Comparison of ENCODE assay signal across 8 cellular contexts in the genomic region with DNA sequence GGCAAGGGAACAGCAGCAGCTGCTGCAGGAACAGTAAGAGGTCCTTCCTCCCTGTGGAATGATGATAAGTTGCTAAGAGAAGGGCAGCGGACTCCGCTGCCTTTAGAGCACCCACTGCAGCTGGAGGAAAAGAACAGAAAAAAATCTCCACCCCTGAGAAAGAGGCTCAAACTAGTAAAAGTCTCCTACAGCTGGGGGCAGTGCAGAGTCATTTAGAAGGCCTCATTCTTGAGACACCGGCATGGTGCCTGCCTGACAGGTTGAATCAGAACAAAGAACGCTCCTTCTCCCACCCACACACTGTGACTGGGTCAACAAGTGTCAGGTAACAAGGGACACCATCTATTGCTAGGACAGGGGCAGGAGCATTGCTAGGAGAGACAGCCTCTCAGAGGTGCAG.
DNase-seq lines count a peak whose midpoint lies in the region; ATAC-seq and TF ChIP-seq lines count a peak whose summit lies in the region.

No MANE protein-coding gene starts in this region.

- H3K4me3 ChIP-seq in GM06990 (replicated peaks; ENCODE audit: low read depth, low read length) (no peak overlapping the region), HUES48 (ENCODE audit: low read depth, low read length) (no peak overlapping the region), ovary (no peak overlapping the region), spleen (no peak overlapping the region)

- H3K4me1 Mint-ChIP-seq in activated T-helper 17 cell treated with anti-CD3 and anti-CD28 coated beads, Interleukin-2, amount 50 U/mL, for 72 hours = no peaks in the 10 kb centered on the region
- H3K4me1 Mint-ChIP-seq in nephron progenitor cell = peaks cover 31% of the 10 kb centered on the region

- H3K9ac ChIP-seq in HUES48 (ENCODE audit: low read depth, low read length) = no peak overlapping the region

- H3K27ac ChIP-seq in HUES48 (ENCODE audit: low read depth, low read length) (peak overlapping the region; percentile 43), ovary (no peak overlapping the region), spleen (no peak overlapping the region)

- H3K36me3 Mint-ChIP-seq in activated T-helper 17 cell treated with anti-CD3 and anti-CD28 coated beads, Interleukin-2, amount 50 U/mL, for 72 hours (ENCODE audit: low read depth) = no peaks in the 10 kb centered on the region
- H3K36me3 Mint-ChIP-seq in nephron progenitor cell (ENCODE audit: low read depth) = no peaks in the 10 kb centered on the region

- H3K9me3 Mint-ChIP-seq in activated T-helper 17 cell treated with anti-CD3 and anti-CD28 coated beads, Interleukin-2, amount 50 U/mL, for 72 hours = no peaks in the 10 kb centered on the region
- H3K9me3 Mint-ChIP-seq in nephron progenitor cell = no peaks in the 10 kb centered on the region

- TF ChIP-seq EP300 in ovary (IDR thresholded peaks at IDR 0.05) = no peak

- whole genome bisulfite sequencing in ovary, 3 donors = 39 to 51% (median 44%) methylated on average over 4 of the region's 4 CpGs
- WGBS in spleen, 5 donors = 42 to 64% (median 48%) methylated on average over 4 of the region's 4 CpGs

- peak; percentile 53 for TF ChIP-seq CTCF in GM06990 (IDR thresholded peaks at IDR 0.05; ENCODE audit: insufficient read depth, low read length, poor library complexity, severe bottlenecking)
- TF ChIP-seq CTCF in nephron progenitor cell (IDR thresholded peaks at IDR 0.05) = peak; percentile 38
- TF ChIP-seq CTCF in ovary (IDR thresholded peaks at IDR 0.05) = no peak
- TF ChIP-seq CTCF in spleen (IDR thresholded peaks at IDR 0.05 in 8 of 11, conservative IDR thresholded peaks at IDR 0.05 in 3 of 11) = peak in 2 of 11 experiments; percentile 8 to 10

- H3K27me3 Mint-ChIP-seq in activated T-helper 17 cell treated with anti-CD3 and anti-CD28 coated beads, Interleukin-2, amount 50 U/mL, for 72 hours = peaks cover 14% of the 10 kb centered on the region
- H3K27me3 Mint-ChIP-seq in nephron progenitor cell (ENCODE audit: low read depth, poor library complexity) = peaks cover 10% of the 10 kb centered on the region

- H3K9me3 ChIP-seq in HUES48 (ENCODE audit: control insufficient read depth, insufficient read depth, low read length) (no peaks in the 10 kb centered on the region), ovary (no peaks in the 10 kb centered on the region), spleen (no peaks in the 10 kb centered on the region)

- H3K36me3 ChIP-seq in GM06990 (ENCODE audit: control insufficient read depth, insufficient read depth, low read length) (no peaks in the 10 kb centered on the region), HUES48 (ENCODE audit: control insufficient read depth, insufficient read depth, low read length) (no peaks in the 10 kb centered on the region), ovary (no peaks in the 10 kb centered on the region), spleen (no peaks in the 10 kb centered on the region)

- H3K27me3 ChIP-seq in GM06990 (replicated peaks; ENCODE audit: control insufficient read depth, insufficient read depth, low read length) (peaks cover 2% of the 10 kb centered on the region; the same call in 1 of the 2 replicates), HUES48 (ENCODE audit: control insufficient read depth, insufficient read depth, low read length) (no peaks in the 10 kb centered on the region), ovary (no peaks in the 10 kb centered on the region), spleen (replicated peaks in 1 of 7) (peaks cover 0 to 6% (median 0%) of the 10 kb centered on the region in 7 donors)

- peaks cover 15% of the 10 kb centered on the region for H3K4me1 ChIP-seq in HUES48 (ENCODE audit: control insufficient read depth, insufficient read depth, low read length)
- peaks cover 12% of the 10 kb centered on the region for H3K4me1 ChIP-seq in ovary (ENCODE audit: insufficient read depth)
- H3K4me1 ChIP-seq in spleen = no peaks in the 10 kb centered on the region

- TF ChIP-seq POLR2A in ovary (IDR thresholded peaks at IDR 0.05) (no peak), spleen (IDR thresholded peaks at IDR 0.05) (no peak)

- H3K27ac Mint-ChIP-seq in activated T-helper 17 cell treated with anti-CD3 and anti-CD28 coated beads, Interleukin-2, amount 50 U/mL, for 72 hours = no peak overlapping the region
- H3K27ac Mint-ChIP-seq in nephron progenitor cell = no peak overlapping the region

- peak; percentile 9 for ATAC-seq in activated T-helper 17 cell treated with anti-CD3 and anti-CD28 coated beads, Interleukin-2, amount 50 U/mL, for 72 hours (replicated peaks)
- no peak for ATAC-seq in GM19467 (IDR thresholded peaks at IDR 0.05; ENCODE audit: unreplicated experiment)

- H3K4me3 Mint-ChIP-seq in activated T-helper 17 cell treated with anti-CD3 and anti-CD28 coated beads, Interleukin-2, amount 50 U/mL, for 72 hours = no peak overlapping the region
- H3K4me3 Mint-ChIP-seq in nephron progenitor cell = no peak overlapping the region

- DNase-seq in GM06990 (ENCODE audit: extremely low read depth, insufficient read length) (no peak), nephron progenitor cell (peak; percentile 41), HuH-7 (ENCODE audit: low spot score) (no peak), ovary (no peak), spleen (no peak)

- intact Hi-C loops in ovary (cut with DNase I) (no loop called here), spleen (cut with DNase I; ENCODE audit: low total_unique reads) (no loop called here)

Comparison
In these comparisons a context has a peak if more than half of its experiments do, and no peak if none do; other contexts are left out.
1. CTCF ChIP-seq: peak in GM06990 (single experiment) and nephron progenitor cell (single experiment); none in ovary (0 of 3).